Comparison of ENCODE assay signal across 21 cellular contexts in genomic region chr3:76245622-76246021, GRCh38.
DNase-seq lines count a peak whose midpoint lies in the region; ATAC-seq, FAIRE-seq and TF ChIP-seq lines count a peak whose summit lies in the region.
"Had no signal": no experiment of that assay in that cellular context is flagged by ENCODE, and none has a peak within 500 bp of the region (broad histone marks: within the 10 kb centered on the region; RNA-seq: fewer than 3 reads in every experiment).

No MANE protein-coding gene starts in this region.

- no peak overlapping the region for H3K27ac Mint-ChIP-seq in T-helper 2 cell treated with Interferon-gamma antibody and Interleukin-4, amounts not matched to agents 5 μg/mL and 100 μg/mL, for 36 hours
- H3K27ac Mint-ChIP-seq: CD14-positive monocyte; CD4-positive, alpha-beta T cell; CD8-positive, alpha-beta memory T cell had no signal

- ATAC-seq in IMR-90 (ENCODE audit: low read depth), result 0 out of 2 replicates have a peak, but pooled peaks have one; percentile 49
- ATAC-seq in PC-3, result peak; percentile 37; the same call in 1 of the 2 replicates

- no peak overlapping the region for H2BK20ac ChIP-seq in IMR-90 (ENCODE audit: low read depth, low read length)

- no peak overlapping the region for H3K9ac ChIP-seq in IMR-90 (ENCODE audit: low read depth, low read length)
- H3K9ac ChIP-seq in PC-3 (ENCODE audit: low read length), result no peak overlapping the region
- H3K9ac ChIP-seq: BLaER1 treated with 17β-estradiol and CSF1 and Interleukin-3, amounts not matched to agents 10 nM and 100 nM; GM23248 had no signal

- H2AK9ac ChIP-seq in IMR-90 (replicated peaks; ENCODE audit: low read depth, low read length, poor library complexity), result no peak overlapping the region

- no peak overlapping the region for H3K4me3 ChIP-seq in IMR-90 (ENCODE audit: insufficient read depth, low read depth, low read length)
- H3K4me3 ChIP-seq in PC-3 (ENCODE audit: low read length), result no peak overlapping the region
- H3K4me3 ChIP-seq: BLaER1 treated with 17β-estradiol and CSF1 and Interleukin-3, amounts not matched to agents 10 nM and 100 nM; GM23248 had no signal

- H3K27me3 Mint-ChIP-seq in T-helper 2 cell treated with Interferon-gamma antibody and Interleukin-4, amounts not matched to agents 5 μg/mL and 100 μg/mL, for 36 hours (ENCODE audit: low read depth), result no peaks in the 10 kb centered on the region
- H3K27me3 Mint-ChIP-seq: CD4-positive, alpha-beta T cell; CD8-positive, alpha-beta memory T cell had no signal

- POLR2A ChIA-PET in IMR-90 (lab: Charles Lee; ENCODE audit: unreplicated experiment), result no interaction called here
- POLR2A ChIA-PET in PC-3 (lab: Charles Lee; ENCODE audit: unreplicated experiment), result no interaction called here

- no peak for FAIRE-seq in HTR-8/SVneo (lab: Jason Lieb, UNC)
- FAIRE-seq: A204.1, D721Med, GM12892, H1 had no signal

- H3K79me2 ChIP-seq in PC-3 (ENCODE audit: low read length), result no peaks in the 10 kb centered on the region

- H3K27me3 ChIP-seq in IMR-90 (ENCODE audit: control insufficient read depth, insufficient read depth, low read length) (no peaks in the 10 kb centered on the region; the same call in 1 of the 2 replicates), PC-3 (ENCODE audit: low read length) (peaks cover 6% of the 10 kb centered on the region; the same call in 1 of the 2 replicates)
- H3K27me3 ChIP-seq: BE2C; BLaER1 treated with 17β-estradiol and CSF1 and Interleukin-3, amounts not matched to agents 10 nM and 100 nM had no signal

- H3K79me1 ChIP-seq in IMR-90 (ENCODE audit: low read depth in 1 of 2, low read length in 2 of 2), result no peaks in the 10 kb centered on the region

- no peak overlapping the region for H3K56ac ChIP-seq in IMR-90 (ENCODE audit: extremely low read depth, insufficient read depth, low read length)

- H3K36me3 ChIP-seq in IMR-90 (ENCODE audit: control insufficient read depth, insufficient read depth, low read length) (no peaks in the 10 kb centered on the region), PC-3 (ENCODE audit: low read depth, low read length) (no peaks in the 10 kb centered on the region)
- H3K36me3 ChIP-seq: BE2C; BLaER1 treated with 17β-estradiol and CSF1 and Interleukin-3, amounts not matched to agents 10 nM and 100 nM had no signal

- H3K9me2 ChIP-seq in PC-3 (replicated peaks; ENCODE audit: low read length), result no peaks in the 10 kb centered on the region

- dilution Hi-C loops in IMR-90 (cut with HindIII; ENCODE audit: low sequenced_read_pairs, unreplicated experiment), result no loop called here

- H4K91ac ChIP-seq in IMR-90 (ENCODE audit: insufficient read depth, low read depth, low read length), result no peak overlapping the region

- no peak overlapping the region for H3K18ac ChIP-seq in IMR-90 (ENCODE audit: low read depth, low read length)

- H3K4me1 Mint-ChIP-seq in T-helper 2 cell treated with Interferon-gamma antibody and Interleukin-4, amounts not matched to agents 5 μg/mL and 100 μg/mL, for 36 hours (ENCODE audit: low read depth), result no peaks in the 10 kb centered on the region
- H3K4me1 Mint-ChIP-seq: CD14-positive monocyte; CD8-positive, alpha-beta memory T cell had no signal

- H3K23ac ChIP-seq in IMR-90 (ENCODE audit: low read depth, low read length), result no peak overlapping the region

- intact Hi-C loops in IMR-90 (cut with micrococcal nuclease) (no loop called here), PC-3 (cut with micrococcal nuclease) (loop anchor here (2.0 kb wide), 1 partner anchor 19 kb away; no protein-coding TSS in a partner anchor)

- H3K27ac ChIP-seq in IMR-90 (ENCODE audit: insufficient read depth, low read length) (no peak overlapping the region), PC-3 (ENCODE audit: low read length) (no peak overlapping the region)
- H3K27ac ChIP-seq: BLaER1 treated with 17β-estradiol and CSF1 and Interleukin-3, amounts not matched to agents 10 nM and 100 nM; GM23248 had no signal

- H2BK15ac ChIP-seq in IMR-90 (ENCODE audit: low read depth, low read length), result no peak overlapping the region

- H2AFZ ChIP-seq in IMR-90 (replicated peaks; ENCODE audit: low read length, poor library complexity) (no peak overlapping the region), PC-3 (ENCODE audit: low read length) (no peak overlapping the region)
- H2AFZ ChIP-seq: GM23248 had no signal

- DNase-seq in DMS53 (lab: John Stamatoyannopoulos, UW) (peak; percentile 39), IMR-90 (no peak), PC-3 (no peak), NCI-H146 treated with DMSO at 0.1 percent for 48 hours (lab: John Stamatoyannopoulos, UW; ENCODE audit: unreplicated experiment) (no peak), HTR-8/SVneo (ENCODE audit: insufficient read length, low spot score) (no peak)
- no peak for DNase-seq in T-helper 2 cell treated with Interferon-gamma antibody and Interleukin-4, amounts not matched to agents 5 μg/mL and 100 μg/mL, for 36 hours (ENCODE audit: low spot score)
- DNase-seq: ACHN; AML-193; BE2C; CD4-positive, alpha-beta T cell; CD8-positive, alpha-beta memory T cell; DMS 273 treated with DMSO at 0.1 percent for 48 hours; DND-41; GM23248; H7 had no signal

- no peak for TF ChIP-seq POLR2A in IMR-90 (IDR thresholded peaks at IDR 0.05; ENCODE audit: low read depth, low read length)

- H4K5ac ChIP-seq in IMR-90 (ENCODE audit: low read depth, low read length), result no peak overlapping the region

- no TSS peak for BruUV-seq in IMR-90 (replicated peaks; lab: Mats Ljungman, UMichigan)
- no TSS peak for BruUV-seq in PC-3 (replicated peaks; lab: Mats Ljungman, UMichigan)

- no peaks in the 10 kb centered on the region for H3F3A ChIP-seq in PC-3 (ENCODE audit: low read length, unreplicated experiment)

- H3K4me2 ChIP-seq in IMR-90 (ENCODE audit: low read depth, low read length) (no peak overlapping the region), PC-3 (ENCODE audit: low read length) (no peak overlapping the region)
- H3K4me2 ChIP-seq: BLaER1 treated with 17β-estradiol and CSF1 and Interleukin-3, amounts not matched to agents 10 nM and 100 nM had no signal

- TF ChIP-seq CTCF in IMR-90 (conservative IDR thresholded peaks at IDR 0.05; ENCODE audit: low read depth, low read length) (no peak), PC-3 (conservative IDR thresholded peaks at IDR 0.05; ENCODE audit: low read depth, low read length) (no peak)

- TF ChIP-seq RAD21 in IMR-90 (IDR thresholded peaks at IDR 0.05; ENCODE audit: low read length), result no peak

- H4K20me1 ChIP-seq in IMR-90 (ENCODE audit: insufficient read depth, low read length), result no peaks in the 10 kb centered on the region
- H4K20me1 ChIP-seq in PC-3 (ENCODE audit: low read length), result no peaks in the 10 kb centered on the region
- H4K20me1 ChIP-seq: BLaER1 treated with 17β-estradiol and CSF1 and Interleukin-3, amounts not matched to agents 10 nM and 100 nM had no signal

- H3K9me3 Mint-ChIP-seq in T-helper 2 cell treated with Interferon-gamma antibody and Interleukin-4, amounts not matched to agents 5 μg/mL and 100 μg/mL, for 36 hours, result peaks cover 34% of the 10 kb centered on the region

- no peaks in the 10 kb centered on the region for H3K9me1 ChIP-seq in IMR-90 (ENCODE audit: insufficient read depth, low read length)

- in situ Hi-C loops in IMR-90 (cut with MboI; ENCODE audit: low sequenced_read_pairs), result no loop called here

- no peak overlapping the region for H3K4me3 Mint-ChIP-seq in T-helper 2 cell treated with Interferon-gamma antibody and Interleukin-4, amounts not matched to agents 5 μg/mL and 100 μg/mL, for 36 hours
- H3K4me3 Mint-ChIP-seq: CD14-positive monocyte; CD4-positive, alpha-beta T cell; CD8-positive, alpha-beta memory T cell had no signal

- H4K8ac ChIP-seq in IMR-90 (ENCODE audit: low read depth in 2 of 2, low read length in 2 of 2), result no peak overlapping the region

- no peak overlapping the region for H3K14ac ChIP-seq in IMR-90 (replicated peaks; ENCODE audit: low read depth, low read length)

- H3K4ac ChIP-seq in IMR-90 (ENCODE audit: low read depth, low read length), result no peak overlapping the region

- H3K4me1 ChIP-seq in IMR-90 (ENCODE audit: control insufficient read depth, insufficient read depth, low read length) (no peaks in the 10 kb centered on the region), PC-3 (ENCODE audit: insufficient read depth, low read length) (peaks cover 9% of the 10 kb centered on the region)
- H3K4me1 ChIP-seq: BLaER1 treated with 17β-estradiol and CSF1 and Interleukin-3, amounts not matched to agents 10 nM and 100 nM had no signal

- H2BK5ac ChIP-seq in IMR-90 (ENCODE audit: low read depth, low read length, poor library complexity, severe bottlenecking), result no peak overlapping the region

- no peaks in the 10 kb centered on the region for H3K36me3 Mint-ChIP-seq in T-helper 2 cell treated with Interferon-gamma antibody and Interleukin-4, amounts not matched to agents 5 μg/mL and 100 μg/mL, for 36 hours (ENCODE audit: low read depth)
- H3K36me3 Mint-ChIP-seq: CD14-positive monocyte had no signal

- no peaks in the 10 kb centered on the region for H3K9me3 ChIP-seq in IMR-90 (ENCODE audit: control insufficient read depth, insufficient read depth, low read length)
- H3K9me3 ChIP-seq in PC-3 (ENCODE audit: low read length), result no peaks in the 10 kb centered on the region
- H3K9me3 ChIP-seq: BE2C had no signal

- no peak overlapping the region for H2AK5ac ChIP-seq in IMR-90 (ENCODE audit: low read depth, low read length)

- CTCF ChIA-PET in IMR-90 (lab: Yijun Ruan, JAX), result no interaction called here
- CTCF ChIA-PET in PC-3 (lab: Charles Lee), result no interaction called here

- no peak overlapping the region for H2BK120ac ChIP-seq in IMR-90 (ENCODE audit: low read depth, low read length)

TF ChIP-seq in IMR-90, 13 proteins besides CTCF, POLR2A, EP300 and RAD21:
- no peak for TF ChIP-seq USF2 (IDR thresholded peaks at IDR 0.05; ENCODE audit: low read depth, low read length)
- TF ChIP-seq FOS (IDR thresholded peaks at IDR 0.05; ENCODE audit: low read depth, low read length), result no peak
- TF ChIP-seq MAFK (IDR thresholded peaks at IDR 0.05; ENCODE audit: low read depth, low read length), result no peak
